Comparison of ENCODE assay signal across 1 cellular context in the genomic region with DNA sequence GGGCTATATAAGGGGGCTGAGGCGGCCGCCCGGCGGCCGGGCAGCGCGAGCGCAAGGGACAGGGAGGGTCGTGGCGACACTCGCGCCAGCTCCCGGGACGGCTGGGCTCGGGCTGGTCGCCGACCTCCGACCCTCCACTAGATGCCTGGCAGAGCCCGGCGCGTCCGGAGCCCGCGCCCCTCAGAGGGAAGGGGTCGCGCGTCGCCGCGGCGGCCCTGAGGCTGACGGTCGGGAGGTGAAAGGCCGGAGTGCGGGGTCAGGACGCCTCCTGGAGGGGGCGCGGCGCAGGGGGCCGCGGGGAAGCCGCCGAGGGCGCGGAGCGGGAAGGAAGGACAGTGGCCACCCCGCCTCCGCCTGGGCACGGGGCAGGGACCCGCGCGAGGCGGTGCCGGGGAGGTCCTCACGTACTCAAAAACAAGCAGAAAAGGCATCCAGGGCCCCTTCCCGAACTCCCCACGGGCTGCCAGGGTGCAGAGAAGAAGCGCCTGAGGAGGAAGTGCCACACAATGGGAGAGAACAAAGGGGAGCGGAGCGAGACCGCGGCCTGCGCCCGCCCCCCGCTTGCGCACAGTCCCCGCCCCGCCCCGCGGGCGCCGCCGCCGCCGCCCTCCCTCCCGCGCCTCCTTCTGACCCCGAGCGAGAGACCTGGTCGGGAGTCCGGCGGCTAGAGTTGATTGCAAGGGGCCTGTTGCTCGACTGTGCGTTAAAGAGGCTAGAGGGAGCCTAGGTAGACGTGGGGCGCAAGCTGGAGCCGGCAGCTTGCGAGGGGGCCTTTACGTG.
TF ChIP-seq lines count a peak whose summit lies in the region.

No MANE protein-coding gene starts in this region.

TF ChIP-seq in K562, 482 proteins besides CTCF, POLR2A, EP300 and RAD21 (continued from another document and continues in another):
- TF ChIP-seq ZNF644 (tag; IDR thresholded peaks at IDR 0.05; ENCODE audit: low read depth) = no peak
- TF ChIP-seq CEBPB (tag; IDR thresholded peaks at IDR 0.05) = no peak
- peak; percentile 91; the same call in 1 of the 2 replicates for TF ChIP-seq MTA3 (IDR thresholded peaks at IDR 0.05; ENCODE audit: borderline replicate concordance)
- no peak for TF ChIP-seq ZNF408 (CRISPR knock-in tag; IDR thresholded peaks at IDR 0.05; ENCODE audit: low read depth)
- TF ChIP-seq, protein P1, sequence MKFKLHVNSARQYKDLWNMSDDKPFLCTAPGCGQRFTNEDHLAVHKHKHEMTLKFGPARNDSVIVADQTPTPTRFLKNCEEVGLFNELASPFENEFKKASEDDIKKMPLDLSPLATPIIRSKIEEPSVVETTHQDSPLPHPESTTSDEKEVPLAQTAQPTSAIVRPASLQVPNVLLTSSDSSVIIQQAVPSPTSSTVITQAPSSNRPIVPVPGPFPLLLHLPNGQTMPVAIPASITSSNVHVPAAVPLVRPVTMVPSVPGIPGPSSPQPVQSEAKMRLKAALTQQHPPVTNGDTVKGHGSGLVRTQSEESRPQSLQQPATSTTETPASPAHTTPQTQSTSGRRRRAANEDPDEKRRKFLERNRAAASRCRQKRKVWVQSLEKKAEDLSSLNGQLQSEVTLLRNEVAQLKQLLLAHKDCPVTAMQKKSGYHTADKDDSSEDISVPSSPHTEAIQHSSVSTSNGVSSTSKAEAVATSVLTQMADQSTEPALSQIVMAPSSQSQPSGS (CRISPR knock-in tag; IDR thresholded peaks at IDR 0.05) = no peak
- TF ChIP-seq, protein P2, sequence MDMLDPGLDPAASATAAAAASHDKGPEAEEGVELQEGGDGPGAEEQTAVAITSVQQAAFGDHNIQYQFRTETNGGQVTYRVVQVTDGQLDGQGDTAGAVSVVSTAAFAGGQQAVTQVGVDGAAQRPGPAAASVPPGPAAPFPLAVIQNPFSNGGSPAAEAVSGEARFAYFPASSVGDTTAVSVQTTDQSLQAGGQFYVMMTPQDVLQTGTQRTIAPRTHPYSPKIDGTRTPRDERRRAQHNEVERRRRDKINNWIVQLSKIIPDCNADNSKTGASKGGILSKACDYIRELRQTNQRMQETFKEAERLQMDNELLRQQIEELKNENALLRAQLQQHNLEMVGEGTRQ (CRISPR knock-in tag; IDR thresholded peaks at IDR 0.05) = no peak
- TF ChIP-seq, protein P3, sequence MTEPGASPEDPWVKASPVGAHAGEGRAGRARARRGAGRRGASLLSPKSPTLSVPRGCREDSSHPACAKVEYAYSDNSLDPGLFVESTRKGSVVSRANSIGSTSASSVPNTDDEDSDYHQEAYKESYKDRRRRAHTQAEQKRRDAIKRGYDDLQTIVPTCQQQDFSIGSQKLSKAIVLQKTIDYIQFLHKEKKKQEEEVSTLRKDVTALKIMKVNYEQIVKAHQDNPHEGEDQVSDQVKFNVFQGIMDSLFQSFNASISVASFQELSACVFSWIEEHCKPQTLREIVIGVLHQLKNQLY (CRISPR knock-in tag; conservative IDR thresholded peaks at IDR 0.05) = no peak
- no peak for TF ChIP-seq TRIM28 (IDR thresholded peaks at IDR 0.05)
- TF ChIP-seq, protein P4, sequence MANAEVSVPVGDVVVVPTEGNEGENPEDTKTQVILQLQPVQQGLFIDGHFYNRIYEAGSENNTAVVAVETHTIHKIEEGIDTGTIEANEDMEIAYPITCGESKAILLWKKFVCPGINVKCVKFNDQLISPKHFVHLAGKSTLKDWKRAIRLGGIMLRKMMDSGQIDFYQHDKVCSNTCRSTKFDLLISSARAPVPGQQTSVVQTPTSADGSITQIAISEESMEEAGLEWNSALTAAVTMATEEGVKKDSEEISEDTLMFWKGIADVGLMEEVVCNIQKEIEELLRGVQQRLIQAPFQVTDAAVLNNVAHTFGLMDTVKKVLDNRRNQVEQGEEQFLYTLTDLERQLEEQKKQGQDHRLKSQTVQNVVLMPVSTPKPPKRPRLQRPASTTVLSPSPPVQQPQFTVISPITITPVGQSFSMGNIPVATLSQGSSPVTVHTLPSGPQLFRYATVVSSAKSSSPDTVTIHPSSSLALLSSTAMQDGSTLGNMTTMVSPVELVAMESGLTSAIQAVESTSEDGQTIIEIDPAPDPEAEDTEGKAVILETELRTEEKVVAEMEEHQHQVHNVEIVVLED (CRISPR knock-in tag; IDR thresholded peaks at IDR 0.05) = 0 out of 2 replicates have a peak, but pooled peaks have one; percentile 14
- no peak for TF ChIP-seq HMG20B (CRISPR knock-in tag; IDR thresholded peaks at IDR 0.05)
- TF ChIP-seq PHF8 (IDR thresholded peaks at IDR 0.05; ENCODE audit: borderline replicate concordance, low read length) = peak; percentile 72; the same call in 1 of the 2 replicates
- no peak for TF ChIP-seq DIDO1 (tag; IDR thresholded peaks at IDR 0.05; ENCODE audit: low read depth)
- TF ChIP-seq DPF2 (IDR thresholded peaks at IDR 0.05) = no peak
- no peak for TF ChIP-seq ZNF696 (CRISPR knock-in tag; conservative IDR thresholded peaks at IDR 0.05)
- TF ChIP-seq, protein P5, sequence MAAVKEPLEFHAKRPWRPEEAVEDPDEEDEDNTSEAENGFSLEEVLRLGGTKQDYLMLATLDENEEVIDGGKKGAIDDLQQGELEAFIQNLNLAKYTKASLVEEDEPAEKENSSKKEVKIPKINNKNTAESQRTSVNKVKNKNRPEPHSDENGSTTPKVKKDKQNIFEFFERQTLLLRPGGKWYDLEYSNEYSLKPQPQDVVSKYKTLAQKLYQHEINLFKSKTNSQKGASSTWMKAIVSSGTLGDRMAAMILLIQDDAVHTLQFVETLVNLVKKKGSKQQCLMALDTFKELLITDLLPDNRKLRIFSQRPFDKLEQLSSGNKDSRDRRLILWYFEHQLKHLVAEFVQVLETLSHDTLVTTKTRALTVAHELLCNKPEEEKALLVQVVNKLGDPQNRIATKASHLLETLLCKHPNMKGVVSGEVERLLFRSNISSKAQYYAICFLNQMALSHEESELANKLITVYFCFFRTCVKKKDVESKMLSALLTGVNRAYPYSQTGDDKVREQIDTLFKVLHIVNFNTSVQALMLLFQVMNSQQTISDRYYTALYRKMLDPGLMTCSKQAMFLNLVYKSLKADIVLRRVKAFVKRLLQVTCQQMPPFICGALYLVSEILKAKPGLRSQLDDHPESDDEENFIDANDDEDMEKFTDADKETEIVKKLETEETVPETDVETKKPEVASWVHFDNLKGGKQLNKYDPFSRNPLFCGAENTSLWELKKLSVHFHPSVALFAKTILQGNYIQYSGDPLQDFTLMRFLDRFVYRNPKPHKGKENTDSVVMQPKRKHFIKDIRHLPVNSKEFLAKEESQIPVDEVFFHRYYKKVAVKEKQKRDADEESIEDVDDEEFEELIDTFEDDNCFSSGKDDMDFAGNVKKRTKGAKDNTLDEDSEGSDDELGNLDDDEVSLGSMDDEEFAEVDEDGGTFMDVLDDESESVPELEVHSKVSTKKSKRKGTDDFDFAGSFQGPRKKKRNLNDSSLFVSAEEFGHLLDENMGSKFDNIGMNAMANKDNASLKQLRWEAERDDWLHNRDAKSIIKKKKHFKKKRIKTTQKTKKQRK (IDR thresholded peaks at IDR 0.05; ENCODE audit: borderline replicate concordance, low read depth, low read length) = no peak
- no peak for TF ChIP-seq CBFA2T2 (conservative IDR thresholded peaks at IDR 0.05)
- TF ChIP-seq ZNF174 (CRISPR knock-in tag; IDR thresholded peaks at IDR 0.05) = no peak
- peak; percentile 84 for TF ChIP-seq POLR2G (IDR thresholded peaks at IDR 0.05; ENCODE audit: low read depth, low read length)
- 0 out of 2 replicates have a peak, but pooled peaks have one; percentile 68 for TF ChIP-seq GTF2E2 (tag; IDR thresholded peaks at IDR 0.05)
- TF ChIP-seq, protein P6, sequence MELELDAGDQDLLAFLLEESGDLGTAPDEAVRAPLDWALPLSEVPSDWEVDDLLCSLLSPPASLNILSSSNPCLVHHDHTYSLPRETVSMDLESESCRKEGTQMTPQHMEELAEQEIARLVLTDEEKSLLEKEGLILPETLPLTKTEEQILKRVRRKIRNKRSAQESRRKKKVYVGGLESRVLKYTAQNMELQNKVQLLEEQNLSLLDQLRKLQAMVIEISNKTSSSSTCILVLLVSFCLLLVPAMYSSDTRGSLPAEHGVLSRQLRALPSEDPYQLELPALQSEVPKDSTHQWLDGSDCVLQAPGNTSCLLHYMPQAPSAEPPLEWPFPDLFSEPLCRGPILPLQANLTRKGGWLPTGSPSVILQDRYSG (tag; conservative IDR thresholded peaks at IDR 0.05; ENCODE audit: low read depth) = no peak
- no peak for TF ChIP-seq HNRNPK (IDR thresholded peaks at IDR 0.05; ENCODE audit: low read depth, low read length, poor library complexity, severe bottlenecking)
- TF ChIP-seq SUPT5H (IDR thresholded peaks at IDR 0.05) = 0 out of 2 replicates have a peak, but pooled peaks have one; percentile 20
- TF ChIP-seq, protein P7, sequence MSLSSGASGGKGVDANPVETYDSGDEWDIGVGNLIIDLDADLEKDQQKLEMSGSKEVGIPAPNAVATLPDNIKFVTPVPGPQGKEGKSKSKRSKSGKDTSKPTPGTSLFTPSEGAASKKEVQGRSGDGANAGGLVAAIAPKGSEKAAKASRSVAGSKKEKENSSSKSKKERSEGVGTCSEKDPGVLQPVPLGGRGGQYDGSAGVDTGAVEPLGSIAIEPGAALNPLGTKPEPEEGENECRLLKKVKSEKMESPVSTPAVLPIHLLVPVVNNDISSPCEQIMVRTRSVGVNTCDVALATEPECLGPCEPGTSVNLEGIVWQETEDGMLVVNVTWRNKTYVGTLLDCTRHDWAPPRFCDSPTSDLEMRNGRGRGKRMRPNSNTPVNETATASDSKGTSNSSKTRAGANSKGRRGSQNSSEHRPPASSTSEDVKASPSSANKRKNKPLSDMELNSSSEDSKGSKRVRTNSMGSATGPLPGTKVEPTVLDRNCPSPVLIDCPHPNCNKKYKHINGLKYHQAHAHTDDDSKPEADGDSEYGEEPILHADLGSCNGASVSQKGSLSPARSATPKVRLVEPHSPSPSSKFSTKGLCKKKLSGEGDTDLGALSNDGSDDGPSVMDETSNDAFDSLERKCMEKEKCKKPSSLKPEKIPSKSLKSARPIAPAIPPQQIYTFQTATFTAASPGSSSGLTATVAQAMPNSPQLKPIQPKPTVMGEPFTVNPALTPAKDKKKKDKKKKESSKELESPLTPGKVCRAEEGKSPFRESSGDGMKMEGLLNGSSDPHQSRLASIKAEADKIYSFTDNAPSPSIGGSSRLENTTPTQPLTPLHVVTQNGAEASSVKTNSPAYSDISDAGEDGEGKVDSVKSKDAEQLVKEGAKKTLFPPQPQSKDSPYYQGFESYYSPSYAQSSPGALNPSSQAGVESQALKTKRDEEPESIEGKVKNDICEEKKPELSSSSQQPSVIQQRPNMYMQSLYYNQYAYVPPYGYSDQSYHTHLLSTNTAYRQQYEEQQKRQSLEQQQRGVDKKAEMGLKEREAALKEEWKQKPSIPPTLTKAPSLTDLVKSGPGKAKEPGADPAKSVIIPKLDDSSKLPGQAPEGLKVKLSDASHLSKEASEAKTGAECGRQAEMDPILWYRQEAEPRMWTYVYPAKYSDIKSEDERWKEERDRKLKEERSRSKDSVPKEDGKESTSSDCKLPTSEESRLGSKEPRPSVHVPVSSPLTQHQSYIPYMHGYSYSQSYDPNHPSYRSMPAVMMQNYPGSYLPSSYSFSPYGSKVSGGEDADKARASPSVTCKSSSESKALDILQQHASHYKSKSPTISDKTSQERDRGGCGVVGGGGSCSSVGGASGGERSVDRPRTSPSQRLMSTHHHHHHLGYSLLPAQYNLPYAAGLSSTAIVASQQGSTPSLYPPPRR (CRISPR knock-in tag; IDR thresholded peaks at IDR 0.05; ENCODE audit: borderline replicate concordance) = no peak
- TF ChIP-seq ZBTB7A (IDR thresholded peaks at IDR 0.05; ENCODE audit: borderline replicate concordance, control insufficient read depth, low read depth, low read length) = peak; percentile 31; the same call in 1 of the 2 replicates
- no peak for TF ChIP-seq TARDBP (IDR thresholded peaks at IDR 0.05)
- TF ChIP-seq PYGO2 (tag; IDR thresholded peaks at IDR 0.05) = no peak
- TF ChIP-seq XRCC3 (IDR thresholded peaks at IDR 0.05) = no peak
- TF ChIP-seq NFE2L1 (tag; IDR thresholded peaks at IDR 0.05; ENCODE audit: borderline replicate concordance, low read depth) = no peak
- no peak for TF ChIP-seq ZNF431 (CRISPR knock-in tag; IDR thresholded peaks at IDR 0.05)
- TF ChIP-seq HEY1 (CRISPR knock-in tag; IDR thresholded peaks at IDR 0.05; ENCODE audit: borderline replicate concordance) = no peak
- TF ChIP-seq MAFK (IDR thresholded peaks at IDR 0.05; ENCODE audit: low read length) = no peak
- TF ChIP-seq KLF6 (CRISPR knock-in tag; IDR thresholded peaks at IDR 0.05; ENCODE audit: borderline replicate concordance) = no peak
- TF ChIP-seq, protein P8, sequence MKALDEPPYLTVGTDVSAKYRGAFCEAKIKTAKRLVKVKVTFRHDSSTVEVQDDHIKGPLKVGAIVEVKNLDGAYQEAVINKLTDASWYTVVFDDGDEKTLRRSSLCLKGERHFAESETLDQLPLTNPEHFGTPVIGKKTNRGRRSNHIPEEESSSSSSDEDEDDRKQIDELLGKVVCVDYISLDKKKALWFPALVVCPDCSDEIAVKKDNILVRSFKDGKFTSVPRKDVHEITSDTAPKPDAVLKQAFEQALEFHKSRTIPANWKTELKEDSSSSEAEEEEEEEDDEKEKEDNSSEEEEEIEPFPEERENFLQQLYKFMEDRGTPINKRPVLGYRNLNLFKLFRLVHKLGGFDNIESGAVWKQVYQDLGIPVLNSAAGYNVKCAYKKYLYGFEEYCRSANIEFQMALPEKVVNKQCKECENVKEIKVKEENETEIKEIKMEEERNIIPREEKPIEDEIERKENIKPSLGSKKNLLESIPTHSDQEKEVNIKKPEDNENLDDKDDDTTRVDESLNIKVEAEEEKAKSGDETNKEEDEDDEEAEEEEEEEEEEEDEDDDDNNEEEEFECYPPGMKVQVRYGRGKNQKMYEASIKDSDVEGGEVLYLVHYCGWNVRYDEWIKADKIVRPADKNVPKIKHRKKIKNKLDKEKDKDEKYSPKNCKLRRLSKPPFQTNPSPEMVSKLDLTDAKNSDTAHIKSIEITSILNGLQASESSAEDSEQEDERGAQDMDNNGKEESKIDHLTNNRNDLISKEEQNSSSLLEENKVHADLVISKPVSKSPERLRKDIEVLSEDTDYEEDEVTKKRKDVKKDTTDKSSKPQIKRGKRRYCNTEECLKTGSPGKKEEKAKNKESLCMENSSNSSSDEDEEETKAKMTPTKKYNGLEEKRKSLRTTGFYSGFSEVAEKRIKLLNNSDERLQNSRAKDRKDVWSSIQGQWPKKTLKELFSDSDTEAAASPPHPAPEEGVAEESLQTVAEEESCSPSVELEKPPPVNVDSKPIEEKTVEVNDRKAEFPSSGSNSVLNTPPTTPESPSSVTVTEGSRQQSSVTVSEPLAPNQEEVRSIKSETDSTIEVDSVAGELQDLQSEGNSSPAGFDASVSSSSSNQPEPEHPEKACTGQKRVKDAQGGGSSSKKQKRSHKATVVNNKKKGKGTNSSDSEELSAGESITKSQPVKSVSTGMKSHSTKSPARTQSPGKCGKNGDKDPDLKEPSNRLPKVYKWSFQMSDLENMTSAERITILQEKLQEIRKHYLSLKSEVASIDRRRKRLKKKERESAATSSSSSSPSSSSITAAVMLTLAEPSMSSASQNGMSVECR (CRISPR knock-in tag; IDR thresholded peaks at IDR 0.05) = no peak
- TF ChIP-seq ZNF436 (CRISPR knock-in tag; IDR thresholded peaks at IDR 0.05) = no peak
- TF ChIP-seq, protein P9, sequence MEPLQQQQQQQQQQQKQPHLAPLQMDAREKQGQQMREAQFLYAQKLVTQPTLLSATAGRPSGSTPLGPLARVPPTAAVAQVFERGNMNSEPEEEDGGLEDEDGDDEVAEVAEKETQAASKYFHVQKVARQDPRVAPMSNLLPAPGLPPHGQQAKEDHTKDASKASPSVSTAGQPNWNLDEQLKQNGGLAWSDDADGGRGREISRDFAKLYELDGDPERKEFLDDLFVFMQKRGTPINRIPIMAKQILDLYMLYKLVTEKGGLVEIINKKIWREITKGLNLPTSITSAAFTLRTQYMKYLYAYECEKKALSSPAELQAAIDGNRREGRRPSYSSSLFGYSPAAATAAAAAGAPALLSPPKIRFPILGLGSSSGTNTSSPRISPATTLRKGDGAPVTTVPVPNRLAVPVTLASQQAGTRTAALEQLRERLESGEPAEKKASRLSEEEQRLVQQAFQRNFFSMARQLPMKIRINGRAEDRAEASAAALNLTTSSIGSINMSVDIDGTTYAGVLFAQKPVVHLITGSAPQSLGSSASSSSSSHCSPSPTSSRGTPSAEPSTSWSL (CRISPR knock-in tag; IDR thresholded peaks at IDR 0.05; ENCODE audit: borderline replicate concordance) = no peak
- no peak for TF ChIP-seq COPS2 (conservative IDR thresholded peaks at IDR 0.05)
- no peak for TF ChIP-seq STAT5A (IDR thresholded peaks at IDR 0.05; ENCODE audit: borderline replicate concordance, low read length)
